Comparison of ENCODE assay signal across 8 cellular contexts in the genomic region with DNA sequence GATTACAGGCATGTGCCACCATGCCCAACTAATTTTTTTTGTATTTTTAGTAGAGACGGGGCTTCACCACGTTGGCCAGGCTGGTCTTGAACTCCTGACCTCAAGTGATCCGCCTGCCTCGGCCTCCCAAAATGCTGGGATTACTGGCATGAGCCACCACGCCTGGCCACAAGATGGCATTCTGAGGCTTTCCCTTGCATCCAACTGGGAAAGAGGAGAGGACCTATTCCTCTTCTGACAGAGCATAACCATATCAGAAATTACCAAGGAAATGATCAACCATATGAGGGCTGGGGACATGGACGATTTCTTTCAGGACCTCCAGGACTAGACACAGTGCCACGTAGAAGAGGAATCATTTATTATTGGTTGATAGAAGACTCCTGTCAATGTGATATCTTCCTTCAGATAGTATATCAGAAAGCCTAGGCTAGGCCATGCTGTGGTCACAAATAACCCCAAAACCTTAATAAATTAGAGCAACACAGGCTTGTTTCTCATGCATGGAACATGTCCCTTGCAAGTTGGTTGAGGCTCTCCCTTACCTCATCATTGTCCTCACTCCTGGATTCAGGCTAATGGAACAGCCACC.
A peak's percentile ranks its signal among the peaks of the same experiment; 100 is the strongest.
DNase-seq lines count a peak whose midpoint lies in the region; ATAC-seq and TF ChIP-seq lines count a peak whose summit lies in the region.

No MANE protein-coding gene starts in this region.

- POLR2A ChIA-PET in RWPE1 (lab: Yijun Ruan, JAX; ENCODE audit: low non-redundant PET) = no interaction called here

- H4K20me1 ChIP-seq in GM23338 (replicated peaks; ENCODE audit: insufficient read depth) = no peaks in the 10 kb centered on the region

- H3K9me3 Mint-ChIP-seq in GM23338 = no peaks in the 10 kb centered on the region

- no peaks in the 10 kb centered on the region for H3K27me3 Mint-ChIP-seq in GM23338 (ENCODE audit: insufficient read depth, low read depth, poor library complexity)

- CTCF ChIA-PET in RWPE1 (lab: Yijun Ruan, JAX) = interaction anchor here (0.7 kb wide), 1 partner anchor 763 kb away, joined by 3 read pairs; no protein-coding TSS in a partner anchor

- intact Hi-C loops in gastrocnemius medialis (cut with DNase I; ENCODE audit: low total_unique reads) = loop anchor here (1.0 to 5.0 kb wide), 2 partner anchors 189 to 391 kb away; no protein-coding TSS in a partner anchor

- in situ Hi-C loops in gastrocnemius medialis (cut with MboI; ENCODE audit: low sequenced_read_pairs in 4 of 4) = loop anchor here in 3 of 4 donors (10.0 to 25.0 kb wide), 3 partner anchors 188 to 371 kb away; partner anchors contain the start of gene IL12A (in 1 of the 3)

- H3K4me3 ChIP-seq in GM23338 = no peak overlapping the region
- H3K4me3 ChIP-seq in gastrocnemius medialis = no peak overlapping the region

- no peaks in the 10 kb centered on the region for H3K9me3 ChIP-seq in gastrocnemius medialis

- H3K36me3 Mint-ChIP-seq in GM23338 (ENCODE audit: low read depth) = no peaks in the 10 kb centered on the region

- H3K27me3 ChIP-seq in GM23338 (ENCODE audit: insufficient read depth) (no peaks in the 10 kb centered on the region), gastrocnemius medialis (no peaks in the 10 kb centered on the region)

- no peaks in the 10 kb centered on the region; the same call in 1 of the 2 replicates for H3K4me1 ChIP-seq in GM23338 (ENCODE audit: insufficient read depth)
- no peaks in the 10 kb centered on the region for H3K4me1 ChIP-seq in gastrocnemius medialis

- no peaks in the 10 kb centered on the region for H3K9me2 ChIP-seq in GM23338 (ENCODE audit: insufficient read depth)

- peaks cover 15% of the 10 kb centered on the region for H3K4me1 Mint-ChIP-seq in GM23338

- no peak for TF ChIP-seq POLR2A in gastrocnemius medialis (IDR thresholded peaks at IDR 0.05)

- H3K4me2 ChIP-seq in GM23338 = no peak overlapping the region

- no peak overlapping the region for H3K27ac Mint-ChIP-seq in GM23338

- no peak overlapping the region for H3K4me3 Mint-ChIP-seq in GM23338

- no peak overlapping the region for H3K27ac ChIP-seq in GM23338 (ENCODE audit: low read depth)
- no peak overlapping the region for H3K27ac ChIP-seq in RWPE1
- H3K27ac ChIP-seq in gastrocnemius medialis = no peak overlapping the region

- H2AFZ ChIP-seq in GM23338 = no peak overlapping the region

- H3F3A ChIP-seq in GM23338 (replicated peaks; ENCODE audit: low read depth) = no peaks in the 10 kb centered on the region

- peak; percentile 69 to 89 for TF ChIP-seq CTCF in GM23338 (conservative IDR thresholded peaks at IDR 0.05; ENCODE audit: low read depth in 2 of 2)
- peak; percentile 47; the same call in 1 of the 2 replicates for TF ChIP-seq CTCF in RWPE1 (conservative IDR thresholded peaks at IDR 0.05; ENCODE audit: low read depth)
- TF ChIP-seq CTCF in gastrocnemius medialis (IDR thresholded peaks at IDR 0.05 in 4 of 5, conservative IDR thresholded peaks at IDR 0.05 in 1 of 5) = peak in 3 of 5 experiments; percentile 42 to 50 (median 48)

- DNase-seq in GM23338 (ENCODE audit: low spot score) (peak; percentile 61), RWPE1 (ENCODE audit: low spot score) (peak; percentile 30), foreskin melanocyte (peak; percentile 34), gastrocnemius medialis (no peak), mesenteric fat pad (ENCODE audit: low spot score) (no peak), ecto neural progenitor cell (ENCODE audit: low spot score) (no peak)
- DNase-seq in activated CD8-positive, alpha-beta memory T cell treated with anti-CD3 and anti-CD28 coated beads, Interleukin-2, amount 50 U/mL, for 4 hours = no peak

- H3K79me2 ChIP-seq in GM23338 (replicated peaks; ENCODE audit: insufficient read depth) = no peaks in the 10 kb centered on the region

- H3K36me3 ChIP-seq in GM23338 (ENCODE audit: insufficient read depth) = no peaks in the 10 kb centered on the region
- H3K36me3 ChIP-seq in gastrocnemius medialis = no peaks in the 10 kb centered on the region

- peak; percentile 72 for ATAC-seq in GM23338
- ATAC-seq in gastrocnemius medialis = no peak
- ATAC-seq in GM18511 (IDR thresholded peaks at IDR 0.05; ENCODE audit: unreplicated experiment) = no peak

TF ChIP-seq in GM23338, 12 proteins besides CTCF, POLR2A, EP300 and RAD21:
- no peak for TF ChIP-seq STAT1 (IDR thresholded peaks at IDR 0.05; ENCODE audit: unreplicated experiment)
- TF ChIP-seq, protein P1, sequence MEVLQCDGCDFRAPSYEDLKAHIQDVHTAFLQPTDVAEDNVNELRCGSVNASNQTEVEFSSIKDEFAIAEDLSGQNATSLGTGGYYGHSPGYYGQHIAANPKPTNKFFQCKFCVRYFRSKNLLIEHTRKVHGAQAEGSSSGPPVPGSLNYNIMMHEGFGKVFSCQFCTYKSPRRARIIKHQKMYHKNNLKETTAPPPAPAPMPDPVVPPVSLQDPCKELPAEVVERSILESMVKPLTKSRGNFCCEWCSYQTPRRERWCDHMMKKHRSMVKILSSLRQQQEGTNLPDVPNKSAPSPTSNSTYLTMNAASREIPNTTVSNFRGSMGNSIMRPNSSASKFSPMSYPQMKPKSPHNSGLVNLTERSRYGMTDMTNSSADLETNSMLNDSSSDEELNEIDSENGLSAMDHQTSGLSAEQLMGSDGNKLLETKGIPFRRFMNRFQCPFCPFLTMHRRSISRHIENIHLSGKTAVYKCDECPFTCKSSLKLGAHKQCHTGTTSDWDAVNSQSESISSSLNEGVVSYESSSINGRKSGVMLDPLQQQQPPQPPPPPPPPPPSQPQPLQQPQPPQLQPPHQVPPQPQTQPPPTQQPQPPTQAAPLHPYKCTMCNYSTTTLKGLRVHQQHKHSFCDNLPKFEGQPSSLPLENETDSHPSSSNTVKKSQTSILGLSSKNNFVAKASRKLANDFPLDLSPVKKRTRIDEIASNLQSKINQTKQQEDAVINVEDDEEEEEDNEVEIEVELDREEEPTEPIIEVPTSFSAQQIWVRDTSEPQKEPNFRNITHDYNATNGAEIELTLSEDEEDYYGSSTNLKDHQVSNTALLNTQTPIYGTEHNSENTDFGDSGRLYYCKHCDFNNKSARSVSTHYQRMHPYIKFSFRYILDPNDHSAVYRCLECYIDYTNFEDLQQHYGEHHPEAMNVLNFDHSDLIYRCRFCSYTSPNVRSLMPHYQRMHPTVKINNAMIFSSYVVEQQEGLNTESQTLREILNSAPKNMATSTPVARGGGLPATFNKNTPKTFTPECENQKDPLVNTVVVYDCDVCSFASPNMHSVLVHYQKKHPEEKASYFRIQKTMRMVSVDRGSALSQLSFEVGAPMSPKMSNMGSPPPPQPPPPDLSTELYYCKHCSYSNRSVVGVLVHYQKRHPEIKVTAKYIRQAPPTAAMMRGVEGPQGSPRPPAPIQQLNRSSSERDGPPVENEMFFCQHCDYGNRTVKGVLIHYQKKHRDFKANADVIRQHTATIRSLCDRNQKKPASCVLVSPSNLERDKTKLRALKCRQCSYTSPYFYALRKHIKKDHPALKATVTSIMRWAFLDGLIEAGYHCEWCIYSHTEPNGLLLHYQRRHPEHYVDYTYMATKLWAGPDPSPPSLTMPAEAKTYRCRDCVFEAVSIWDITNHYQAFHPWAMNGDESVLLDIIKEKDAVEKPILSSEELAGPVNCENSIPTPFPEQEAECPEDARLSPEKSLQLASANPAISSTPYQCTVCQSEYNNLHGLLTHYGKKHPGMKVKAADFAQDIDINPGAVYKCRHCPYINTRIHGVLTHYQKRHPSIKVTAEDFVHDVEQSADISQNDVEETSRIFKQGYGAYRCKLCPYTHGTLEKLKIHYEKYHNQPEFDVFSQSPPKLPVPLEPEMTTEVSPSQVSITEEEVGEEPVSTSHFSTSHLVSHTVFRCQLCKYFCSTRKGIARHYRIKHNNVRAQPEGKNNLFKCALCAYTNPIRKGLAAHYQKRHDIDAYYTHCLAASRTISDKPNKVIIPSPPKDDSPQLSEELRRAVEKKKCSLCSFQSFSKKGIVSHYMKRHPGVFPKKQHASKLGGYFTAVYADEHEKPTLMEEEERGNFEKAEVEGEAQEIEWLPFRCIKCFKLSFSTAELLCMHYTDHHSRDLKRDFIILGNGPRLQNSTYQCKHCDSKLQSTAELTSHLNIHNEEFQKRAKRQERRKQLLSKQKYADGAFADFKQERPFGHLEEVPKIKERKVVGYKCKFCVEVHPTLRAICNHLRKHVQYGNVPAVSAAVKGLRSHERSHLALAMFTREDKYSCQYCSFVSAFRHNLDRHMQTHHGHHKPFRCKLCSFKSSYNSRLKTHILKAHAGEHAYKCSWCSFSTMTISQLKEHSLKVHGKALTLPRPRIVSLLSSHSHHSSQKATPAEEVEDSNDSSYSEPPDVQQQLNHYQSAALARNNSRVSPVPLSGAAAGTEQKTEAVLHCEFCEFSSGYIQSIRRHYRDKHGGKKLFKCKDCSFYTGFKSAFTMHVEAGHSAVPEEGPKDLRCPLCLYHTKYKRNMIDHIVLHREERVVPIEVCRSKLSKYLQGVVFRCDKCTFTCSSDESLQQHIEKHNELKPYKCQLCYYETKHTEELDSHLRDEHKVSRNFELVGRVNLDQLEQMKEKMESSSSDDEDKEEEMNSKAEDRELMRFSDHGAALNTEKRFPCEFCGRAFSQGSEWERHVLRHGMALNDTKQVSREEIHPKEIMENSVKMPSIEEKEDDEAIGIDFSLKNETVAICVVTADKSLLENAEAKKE (CRISPR knock-in tag; IDR thresholded peaks at IDR 0.05) = peak; percentile 41; the same call in 1 of the 2 replicates

Comparison
In these comparisons a context has a peak if more than half of its experiments do, and no peak if none do; other contexts are left out.
1. DNase-seq: peak in GM23338 (single experiment), RWPE1 (single experiment) and foreskin melanocyte (single experiment); none in gastrocnemius medialis (0 of 2), mesenteric fat pad (single experiment), ecto neural progenitor cell (single experiment) and activated CD8-positive, alpha-beta memory T cell treated with anti-CD3 and anti-CD28 coated beads, Interleukin-2, amount 50 U/mL, for 4 hours (single experiment).
2. Peak in every context shown above with its lines, with median percentiles within 50 percentile points of each other: CTCF ChIP-seq.